In genomic region chr20:37308098-37309050, GRCh38 we compare ENCODE assay signal across 1 cellular context.
TF ChIP-seq lines count a peak whose summit lies in the region.

No MANE protein-coding gene starts in this region.

TF ChIP-seq in GM23338, 12 proteins besides CTCF, POLR2A, EP300 and RAD21 (continued from another document):
- no peak for TF ChIP-seq ZNF462 (CRISPR knock-in tag; IDR thresholded peaks at IDR 0.05)
- no peak for TF ChIP-seq STAT1 (IDR thresholded peaks at IDR 0.05; ENCODE audit: unreplicated experiment)
- no peak for TF ChIP-seq JUNB (IDR thresholded peaks at IDR 0.05; ENCODE audit: unreplicated experiment)
- no peak for TF ChIP-seq CREB1 (CRISPR knock-in tag; IDR thresholded peaks at IDR 0.05; ENCODE audit: low read depth)
- TF ChIP-seq ZNF331 (CRISPR knock-in tag; IDR thresholded peaks at IDR 0.05; ENCODE audit: low read depth), result no peak
- TF ChIP-seq ETS1 (IDR thresholded peaks at IDR 0.05), result no peak
TF ChIP-seq in GM23338: peak in this region for 0.
